ENCODE assay signal across 17 cellular contexts in the genomic region with DNA sequence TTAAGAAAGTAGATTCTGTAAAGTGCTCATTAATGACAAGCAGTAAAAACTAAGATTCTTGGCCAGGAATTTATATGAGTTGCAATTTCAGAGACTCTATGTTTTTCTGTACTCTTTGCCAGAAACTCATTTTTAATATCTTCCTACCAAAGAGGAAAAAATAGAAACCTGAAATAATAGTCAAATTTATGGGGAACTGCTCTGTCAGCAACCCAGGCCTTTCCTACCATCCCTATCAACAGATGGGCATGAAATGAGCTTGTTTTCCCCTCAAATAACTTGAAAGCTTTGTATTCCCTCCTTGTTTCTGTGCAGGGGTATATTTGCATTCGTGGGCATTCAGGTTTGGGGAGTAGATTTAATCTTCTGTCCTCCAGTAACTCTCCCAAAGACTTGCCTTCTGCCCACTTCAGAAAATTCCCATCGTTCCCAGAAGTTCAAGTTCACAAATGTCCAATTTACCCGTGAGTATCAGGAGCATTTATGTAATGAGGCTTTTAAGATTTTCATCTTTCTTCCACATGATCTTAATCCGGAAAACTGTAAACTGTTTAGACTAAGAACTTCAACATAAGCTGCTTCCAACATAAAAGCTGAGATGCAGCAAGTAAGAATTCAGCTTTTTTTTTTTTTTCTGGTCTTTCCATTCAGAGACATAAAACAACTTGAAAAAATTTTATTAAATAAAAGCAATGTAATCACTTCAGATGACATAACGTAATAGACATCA.
A peak's percentile ranks its signal among the peaks of the same experiment; 100 is the strongest.
DNase-seq lines count a peak whose midpoint lies in the region; ATAC-seq, FAIRE-seq and TF ChIP-seq lines count a peak whose summit lies in the region.
"Had no signal": no experiment of that assay in that cellular context is flagged by ENCODE, and none has a peak within 500 bp of the region (broad histone marks: within the 10 kb centered on the region; RNA-seq: fewer than 3 reads in every experiment).

No MANE protein-coding gene starts in this region.

- BruUV-seq in IMR-90 (replicated peaks; lab: Mats Ljungman, UMichigan) (no TSS peak), endothelial cell of umbilical vein (replicated peaks; lab: Mats Ljungman, UMichigan) (no TSS peak)

- no peak overlapping the region for H3K27ac ChIP-seq in IMR-90 (ENCODE audit: insufficient read depth, low read length)
- no peak overlapping the region for H3K27ac ChIP-seq in endothelial cell of umbilical vein (ENCODE audit: insufficient read depth, low read depth, low read length)
- H3K27ac ChIP-seq: BLaER1 treated with 17β-estradiol and CSF1 and Interleukin-3, amounts not matched to agents 10 nM and 100 nM; GM23248 had no signal

- TF ChIP-seq RAD21 in IMR-90 (IDR thresholded peaks at IDR 0.05; ENCODE audit: low read length): no peak

- H3K4me2 ChIP-seq in IMR-90 (ENCODE audit: low read depth, low read length) (peak overlapping the region; percentile 6; the same call in 1 of the 2 replicates), endothelial cell of umbilical vein (ENCODE audit: insufficient read depth, low read length) (no peak overlapping the region)
- H3K4me2 ChIP-seq: BLaER1 treated with 17β-estradiol and CSF1 and Interleukin-3, amounts not matched to agents 10 nM and 100 nM had no signal

- POLR2A ChIA-PET in IMR-90 (lab: Charles Lee; ENCODE audit: unreplicated experiment): interaction anchor here (0.5 to 0.7 kb wide), 2 partner anchors 22 to 335 kb away, joined by 3 to 6 read pairs; no protein-coding TSS in a partner anchor
- POLR2A ChIA-PET in endothelial cell of umbilical vein (lab: Charles Lee): no interaction called here

- H3K9me3 ChIP-seq in IMR-90 (ENCODE audit: control insufficient read depth, insufficient read depth, low read length) (no peaks in the 10 kb centered on the region), endothelial cell of umbilical vein (replicated peaks; ENCODE audit: control insufficient read depth, insufficient read depth, low read length) (no peaks in the 10 kb centered on the region)

- peak overlapping the region; percentile 8 to 81 (median 66) for H3K27ac Mint-ChIP-seq in nephron
- H3K27ac Mint-ChIP-seq: B cell; CD8-positive, alpha-beta T cell; IgD-negative memory B cell had no signal

- dilution Hi-C loops in IMR-90 (cut with HindIII; ENCODE audit: low sequenced_read_pairs, unreplicated experiment) (no loop called here), endothelial cell of umbilical vein (cut with MboI; ENCODE audit: extremely low pct_ligation_motif_present, low sequenced_read_pairs) (no loop called here)

- H3K4me3 ChIP-seq in IMR-90 (ENCODE audit: insufficient read depth, low read depth, low read length) (no peak overlapping the region), endothelial cell of umbilical vein (replicated peaks in 1 of 3; ENCODE audit: insufficient read depth in 1 of 3, low read depth in 1 of 3, low read length in 3 of 3) (no peak overlapping the region)
- H3K4me3 ChIP-seq: BLaER1 treated with 17β-estradiol and CSF1 and Interleukin-3, amounts not matched to agents 10 nM and 100 nM; GM23248 had no signal

- H2AFZ ChIP-seq in IMR-90 (replicated peaks; ENCODE audit: low read length, poor library complexity) (no peak overlapping the region), endothelial cell of umbilical vein (ENCODE audit: low read depth, low read length) (no peak overlapping the region)
- H2AFZ ChIP-seq: GM23248 had no signal

- H2AK9ac ChIP-seq in IMR-90 (replicated peaks; ENCODE audit: low read depth, low read length, poor library complexity): no peak overlapping the region

- no peak overlapping the region for H3K56ac ChIP-seq in IMR-90 (ENCODE audit: extremely low read depth, insufficient read depth, low read length)

- no peak overlapping the region for H3K4ac ChIP-seq in IMR-90 (ENCODE audit: low read depth, low read length)

- H2BK15ac ChIP-seq in IMR-90 (ENCODE audit: low read depth, low read length): no peak overlapping the region

- H3K23ac ChIP-seq in IMR-90 (ENCODE audit: low read depth, low read length): no peak overlapping the region

- no peak overlapping the region for H4K8ac ChIP-seq in IMR-90 (ENCODE audit: low read depth in 2 of 2, low read length in 2 of 2)

- H3K27me3 ChIP-seq in IMR-90 (ENCODE audit: control insufficient read depth, insufficient read depth, low read length) (peaks cover 2% of the 10 kb centered on the region; the same call in 1 of the 2 replicates), endothelial cell of umbilical vein (ENCODE audit: control insufficient read depth in 2 of 2, insufficient read depth in 2 of 2, low read length in 2 of 2) (no peaks in the 10 kb centered on the region)
- H3K27me3 ChIP-seq: BLaER1 treated with 17β-estradiol and CSF1 and Interleukin-3, amounts not matched to agents 10 nM and 100 nM had no signal

- no peak overlapping the region for H4K5ac ChIP-seq in IMR-90 (ENCODE audit: low read depth, low read length)

- H4K20me1 ChIP-seq in IMR-90 (ENCODE audit: insufficient read depth, low read length) (no peaks in the 10 kb centered on the region), endothelial cell of umbilical vein (replicated peaks; ENCODE audit: control insufficient read depth, extremely low read depth, insufficient read depth, low read length) (no peaks in the 10 kb centered on the region)
- H4K20me1 ChIP-seq: BLaER1 treated with 17β-estradiol and CSF1 and Interleukin-3, amounts not matched to agents 10 nM and 100 nM had no signal

- intact Hi-C loops in IMR-90 (cut with micrococcal nuclease) (no loop called here), endothelial cell of umbilical vein (cut with micrococcal nuclease) (no loop called here)

- no peak overlapping the region for H2BK20ac ChIP-seq in IMR-90 (ENCODE audit: low read depth, low read length)

- no peak for FAIRE-seq in endothelial cell of umbilical vein (lab: Jason Lieb, UNC)
- FAIRE-seq: G401.6, GM12891, HTR-8/SVneo had no signal

- CTCF ChIA-PET in IMR-90 (lab: Yijun Ruan, JAX) (interaction anchor here (0.6 to 1.0 kb wide), 4 partner anchors 18 to 148 kb away, joined by 3 to 10 read pairs (median 4); no protein-coding TSS in a partner anchor), endothelial cell of umbilical vein (lab: Charles Lee) (no interaction called here)

- H3K4me1 Mint-ChIP-seq in nephron: peaks cover 23% of the 10 kb centered on the region
- H3K4me1 Mint-ChIP-seq: B cell, IgD-negative memory B cell had no signal

- H3K36me3 Mint-ChIP-seq in nephron (ENCODE audit: low read depth): no peaks in the 10 kb centered on the region
- H3K36me3 Mint-ChIP-seq: CD8-positive, alpha-beta T cell; IgD-negative memory B cell had no signal

- H3K4me1 ChIP-seq in IMR-90 (ENCODE audit: control insufficient read depth, insufficient read depth, low read length) (peaks cover 7% of the 10 kb centered on the region), endothelial cell of umbilical vein (ENCODE audit: control insufficient read depth, extremely low read depth, insufficient read depth, low read length) (no peaks in the 10 kb centered on the region)

- H3K27me3 Mint-ChIP-seq in nephron (ENCODE audit: low read depth): no peaks in the 10 kb centered on the region
- H3K27me3 Mint-ChIP-seq: B cell, IgD-negative memory B cell had no signal

- H3K9me1 ChIP-seq in IMR-90 (ENCODE audit: insufficient read depth, low read length) (peaks cover 4% of the 10 kb centered on the region; the same call in 1 of the 2 replicates), endothelial cell of umbilical vein (replicated peaks; ENCODE audit: control insufficient read depth, extremely low read depth, insufficient read depth, low read length) (no peaks in the 10 kb centered on the region)

- H3K9ac ChIP-seq in IMR-90 (ENCODE audit: low read depth, low read length) (no peak overlapping the region), endothelial cell of umbilical vein (replicated peaks; ENCODE audit: extremely low read depth, insufficient read depth, low read length) (no peak overlapping the region)
- H3K9ac ChIP-seq: BLaER1 treated with 17β-estradiol and CSF1 and Interleukin-3, amounts not matched to agents 10 nM and 100 nM; GM23248 had no signal

- no peak overlapping the region for H2BK5ac ChIP-seq in IMR-90 (ENCODE audit: low read depth, low read length, poor library complexity, severe bottlenecking)

- TF ChIP-seq CTCF in IMR-90 (conservative IDR thresholded peaks at IDR 0.05; ENCODE audit: low read depth, low read length) (no peak), endothelial cell of umbilical vein (IDR thresholded peaks at IDR 0.05; ENCODE audit: extremely low read depth in 1 of 2, insufficient read depth in 1 of 2, low read depth in 1 of 2, low read length in 2 of 2) (no peak), nephron (IDR thresholded peaks at IDR 0.05; ENCODE audit: unreplicated experiment in 3 of 3) (no peak)

- H2BK120ac ChIP-seq in IMR-90 (ENCODE audit: low read depth, low read length): no peak overlapping the region

- H3K36me3 ChIP-seq in IMR-90 (ENCODE audit: control insufficient read depth, insufficient read depth, low read length): no peaks in the 10 kb centered on the region
- H3K36me3 ChIP-seq in endothelial cell of umbilical vein (ENCODE audit: control insufficient read depth in 2 of 2, extremely low read depth in 1 of 2, insufficient read depth in 2 of 2, low read length in 2 of 2): no peaks in the 10 kb centered on the region
- H3K36me3 ChIP-seq: BLaER1 treated with 17β-estradiol and CSF1 and Interleukin-3, amounts not matched to agents 10 nM and 100 nM had no signal

- no peak overlapping the region for H4K91ac ChIP-seq in IMR-90 (ENCODE audit: insufficient read depth, low read depth, low read length)

- TF ChIP-seq POLR2A in IMR-90 (IDR thresholded peaks at IDR 0.05; ENCODE audit: low read depth, low read length) (no peak), endothelial cell of umbilical vein (IDR thresholded peaks at IDR 0.05; ENCODE audit: low read depth, low read length) (no peak)

- H3K79me2 ChIP-seq in endothelial cell of umbilical vein (ENCODE audit: control insufficient read depth, insufficient read depth, low read length): no peaks in the 10 kb centered on the region

- ATAC-seq in IMR-90 (ENCODE audit: low read depth) (peak; percentile 36), HG03571 (IDR thresholded peaks at IDR 0.05; ENCODE audit: unreplicated experiment) (no peak)
- ATAC-seq: CD8-positive, alpha-beta T cell had no signal

- DNase-seq in IMR-90: peak; percentile 36
- DNase-seq in endothelial cell of umbilical vein (ENCODE audit: low read depth, low spot score): peak; percentile 56
- no peak for DNase-seq in KBM-7
- no peak for DNase-seq in OCI-M1 (lab: John Stamatoyannopoulos, UW)
- DNase-seq in NCI-H1048 (lab: John Stamatoyannopoulos, UW): no peak
- DNase-seq: CD8-positive, alpha-beta T cell; COR-L47; GM23248; HCEC 1CT had no signal

- H3K79me1 ChIP-seq in IMR-90 (ENCODE audit: low read depth in 1 of 2, low read length in 2 of 2): no peaks in the 10 kb centered on the region

- no peak overlapping the region for H2AK5ac ChIP-seq in IMR-90 (ENCODE audit: low read depth, low read length)

- H3K18ac ChIP-seq in IMR-90 (ENCODE audit: low read depth, low read length): peak overlapping the region; percentile 53

- no peak overlapping the region for H3K4me3 Mint-ChIP-seq in nephron
- H3K4me3 Mint-ChIP-seq: B cell; CD8-positive, alpha-beta T cell; IgD-negative memory B cell had no signal

- H3K14ac ChIP-seq in IMR-90 (replicated peaks; ENCODE audit: low read depth, low read length): no peak overlapping the region

- in situ Hi-C loops in IMR-90 (cut with MboI; ENCODE audit: low sequenced_read_pairs) (no loop called here), KBM-7 (cut with MboI; ENCODE audit: low pct_unique_long_range_greater_than_20kb, low sequenced_read_pairs) (no loop called here)

- peaks cover 12% of the 10 kb centered on the region for H3K9me3 Mint-ChIP-seq in nephron
- H3K9me3 Mint-ChIP-seq: CD8-positive, alpha-beta T cell had no signal

- no CpG with 5 or more reads among the region's 5 CpGs for WGBS in IMR-90 (ENCODE audit: extremely low coverage in 2 of 2, insufficient read length in 1 of 2), 2 experiments

Comparison
In these comparisons a context has a peak if more than half of its experiments do, and no peak if none do; other contexts are left out.
1. DNase-seq: peak in IMR-90 (single experiment) and endothelial cell of umbilical vein (single experiment); none in KBM-7 (single experiment), OCI-M1 (single experiment) and NCI-H1048 (single experiment).